ENCODE assay signal across 1 cellular context in the genomic region with DNA sequence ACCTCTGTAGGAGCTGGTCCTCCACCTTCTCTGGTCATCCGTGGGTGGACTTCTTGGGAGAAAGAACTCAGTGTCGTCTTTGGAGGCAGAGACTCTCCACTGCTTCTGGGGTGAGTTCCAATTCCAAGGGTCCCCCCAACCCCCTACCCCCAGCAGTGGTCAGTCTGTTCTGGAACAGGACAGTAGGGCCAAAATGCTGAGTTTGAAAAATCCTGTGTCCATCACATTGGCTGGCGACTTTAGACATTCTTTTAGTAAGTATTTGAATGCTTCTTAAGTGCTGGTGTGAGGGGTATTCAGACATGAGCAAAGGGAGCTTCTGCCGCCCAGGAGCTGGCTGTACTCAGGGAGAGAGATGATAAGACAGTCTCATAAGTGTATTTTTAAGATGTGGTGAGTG.
TF ChIP-seq lines count a peak whose summit lies in the region.

No MANE protein-coding gene starts in this region.

TF ChIP-seq in A549, 52 proteins besides CTCF, POLR2A, EP300 and RAD21 (continued from another document):
- TF ChIP-seq REST (IDR thresholded peaks at IDR 0.05) (no peak), CHD2 (IDR thresholded peaks at IDR 0.05; ENCODE audit: low read length, partially characterized antibody) (no peak), KDM1A (IDR thresholded peaks at IDR 0.05; ENCODE audit: low read depth) (no peak), ZFP36 (IDR thresholded peaks at IDR 0.05; ENCODE audit: borderline replicate concordance, partially characterized antibody) (no peak), HOXB5 (CRISPR knock-in tag; IDR thresholded peaks at IDR 0.05) (no peak), KDM5A (IDR thresholded peaks at IDR 0.05) (no peak), RCOR1 (IDR thresholded peaks at IDR 0.05; ENCODE audit: low read depth, low read length) (no peak), ZC3H11A (IDR thresholded peaks at IDR 0.05) (no peak), CEBPB (IDR thresholded peaks at IDR 0.05) (no peak)
- TF ChIP-seq, protein P1, sequence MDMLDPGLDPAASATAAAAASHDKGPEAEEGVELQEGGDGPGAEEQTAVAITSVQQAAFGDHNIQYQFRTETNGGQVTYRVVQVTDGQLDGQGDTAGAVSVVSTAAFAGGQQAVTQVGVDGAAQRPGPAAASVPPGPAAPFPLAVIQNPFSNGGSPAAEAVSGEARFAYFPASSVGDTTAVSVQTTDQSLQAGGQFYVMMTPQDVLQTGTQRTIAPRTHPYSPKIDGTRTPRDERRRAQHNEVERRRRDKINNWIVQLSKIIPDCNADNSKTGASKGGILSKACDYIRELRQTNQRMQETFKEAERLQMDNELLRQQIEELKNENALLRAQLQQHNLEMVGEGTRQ (IDR thresholded peaks at IDR 0.05), result no peak
